ENCODE assay signal across 21 cellular contexts in genomic region chr3:159271799-159272512, GRCh38.
"Had no signal": no experiment of that assay in that cellular context is flagged by ENCODE, and none has a peak within 500 bp of the region (broad histone marks: within the 10 kb centered on the region; RNA-seq: fewer than 3 reads in every experiment).

No MANE protein-coding gene starts in this region.

- H3K36me3 ChIP-seq: MG63 had no signal

- ATAC-seq: HepG2 had no signal

- H3K4me3 ChIP-seq: MG63 had no signal

- DNase-seq: IMR-90, Karpas-422, KG1, MG63, NCI-H1092, NCI-H1105 treated with DMSO at 0.1 percent for 48 hours, NCI-H1417 treated with DMSO at 0.1 percent for 48 hours, NCI-H187, NCI-H2029, NCI-H2081 treated with DMSO at 0.1 percent for 48 hours, NCI-H2171, NCI-H226, NCI-H446, NCI-H510A, NCI-H524 treated with DMSO at 0.1 percent for 48 hours, NCI-H69, NCI-H774, SHP77, SW 1271 had no signal

- H3K27ac ChIP-seq: RWPE1 had no signal

- FAIRE-seq: HepG2 had no signal

- H3K9me3 ChIP-seq: MG63 had no signal
